29 cellular contexts compared by ENCODE assay signal in the genomic region with DNA sequence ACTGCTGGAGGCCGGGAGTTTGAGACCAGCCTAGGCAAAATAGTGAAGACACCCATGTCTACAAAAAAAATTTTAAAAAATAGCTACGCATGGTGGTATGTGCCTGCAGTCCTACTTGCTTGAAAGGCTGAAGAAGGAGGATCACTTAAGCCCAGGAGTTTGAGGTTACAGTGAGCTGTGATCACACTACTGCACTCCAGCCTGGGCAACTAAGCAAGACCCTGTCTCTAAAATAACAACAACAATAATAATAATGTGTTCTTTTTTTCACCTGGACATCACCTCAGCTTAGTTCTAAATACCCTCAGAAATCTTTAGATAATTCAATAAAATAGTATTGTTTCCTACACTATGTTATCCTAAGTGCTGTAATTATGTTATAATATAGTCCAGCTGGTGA.
"Had no signal": no experiment of that assay in that cellular context is flagged by ENCODE, and none has a peak within 500 bp of the region (broad histone marks: within the 10 kb centered on the region; RNA-seq: fewer than 3 reads in every experiment).

No MANE protein-coding gene starts in this region.

- H3K27ac Mint-ChIP-seq: dendritic cell treated with granulocyte-macrophage colony-stimulating factor and Interleukin-4, amounts not matched to agents 40 ng/mL and 50 ng/mL, for 4 days; effector memory CD8-positive, alpha-beta T cell; endodermal cell had no signal

- H3K36me3 ChIP-seq: colonic mucosa, esophagus muscularis mucosa, esophagus squamous epithelium, gastrocnemius medialis, gastroesophageal sphincter, heart left ventricle, heart right ventricle had no signal

- FAIRE-seq: colon, endometrium, endothelial cell of umbilical vein, frontal cortex had no signal

- H3K4me3 ChIP-seq: colonic mucosa, coronary artery, dorsolateral prefrontal cortex, esophagus muscularis mucosa, esophagus squamous epithelium, gastrocnemius medialis, gastroesophageal sphincter, heart left ventricle, heart right ventricle had no signal

- H3K4me3 Mint-ChIP-seq: dendritic cell treated with granulocyte-macrophage colony-stimulating factor and Interleukin-4, amounts not matched to agents 40 ng/mL and 50 ng/mL, for 4 days; effector memory CD8-positive, alpha-beta T cell; endodermal cell had no signal

- H3K27me3 Mint-ChIP-seq: dendritic cell treated with granulocyte-macrophage colony-stimulating factor and Interleukin-4, amounts not matched to agents 40 ng/mL and 50 ng/mL, for 4 days; effector memory CD8-positive, alpha-beta T cell had no signal

- ATAC-seq: effector memory CD8-positive, alpha-beta T cell; esophagus mucosa; foreskin keratinocyte; gastrocnemius medialis; gastroesophageal sphincter; heart left ventricle; heart right ventricle had no signal

- H3K9me3 Mint-ChIP-seq: endodermal cell had no signal

- H3K9me3 ChIP-seq: colonic mucosa, esophagus muscularis mucosa, esophagus squamous epithelium, gastrocnemius medialis, gastroesophageal sphincter had no signal

- H3K27me3 ChIP-seq: colonic mucosa, dorsolateral prefrontal cortex, esophagus muscularis mucosa, esophagus squamous epithelium, foreskin keratinocyte, gastrocnemius medialis, gastroesophageal sphincter, heart left ventricle, heart right ventricle had no signal

- H3K27ac ChIP-seq: colonic mucosa, coronary artery, dorsolateral prefrontal cortex, epithelial cell of prostate, esophagus muscularis mucosa, esophagus squamous epithelium, foreskin keratinocyte, gastrocnemius medialis, gastroesophageal sphincter, heart left ventricle, heart right ventricle had no signal

- H3K4me1 ChIP-seq: colonic mucosa, esophagus muscularis mucosa, esophagus squamous epithelium, foreskin keratinocyte, gastrocnemius medialis, gastroesophageal sphincter, heart left ventricle, heart right ventricle had no signal

- DNase-seq: colonic mucosa; cortex of kidney; dermis blood vessel endothelial cell; dorsolateral prefrontal cortex; effector CD4-positive, alpha-beta T cell; effector CD8-positive, alpha-beta T cell; effector memory CD4-positive, alpha-beta T cell; effector memory CD8-positive, alpha-beta T cell; endodermal cell; erythroblast; esophagus squamous epithelium; foreskin fibroblast; foreskin keratinocyte; foreskin melanocyte; gastrocnemius medialis; glutamatergic neuron; head of caudate nucleus; heart left ventricle; heart right ventricle had no signal
